Comparison of ENCODE assay signal across 8 cellular contexts in genomic region chr13:19958119-19959111, GRCh38. TPM values are rescaled to one million over a fixed set of nuclear protein-coding genes. Genes with fewer than 3 reads are reported as not detected.
DNase-seq lines count a peak whose midpoint lies in the region; ATAC-seq and TF ChIP-seq lines count a peak whose summit lies in the region.

Gene ZMYM2, plus strand, starts transcription at chr13:19958727. Its CDS starts 34,346 bp downstream, at chr13:19993073.

- POLR2A ChIA-PET in CD8-positive, alpha-beta memory T cell (lab: Charles Lee): interaction anchor here (1.1 to 2.7 kb wide), 2 partner anchors 94 to 176 kb away, joined by 10 to 11 read pairs; partner anchors contain the start of genes PSPC1 and ZMYM5

- no peaks in the 10 kb centered on the region for H3K9me3 ChIP-seq in CD8-positive, alpha-beta memory T cell (ENCODE audit: low read length)
- no peaks in the 10 kb centered on the region for H3K9me3 ChIP-seq in ectodermal cell (ENCODE audit: control insufficient read depth, low read length)
- no peaks in the 10 kb centered on the region for H3K9me3 ChIP-seq in lower lobe of right lung

- no peak for TF ChIP-seq CTCF in GM20000 (IDR thresholded peaks at IDR 0.05; ENCODE audit: extremely low read depth, missing control alignments)
- no peak for TF ChIP-seq CTCF in lower lobe of right lung (IDR thresholded peaks at IDR 0.05)

- no peaks in the 10 kb centered on the region for H3K9me3 Mint-ChIP-seq in CD8-positive, alpha-beta memory T cell

- peaks cover 0 to 37% (median 3%) of the 10 kb centered on the region in 3 donors for H3K36me3 Mint-ChIP-seq in CD8-positive, alpha-beta memory T cell

- peaks cover 28 to 39% (median 36%) of the 10 kb centered on the region in 3 donors for H3K4me1 Mint-ChIP-seq in CD8-positive, alpha-beta memory T cell

- H3K27me3 Mint-ChIP-seq in CD8-positive, alpha-beta memory T cell: peaks cover 0 to 1% of the 10 kb centered on the region in 2 donors

- DNase-seq in CD8-positive, alpha-beta memory T cell: peak; percentile 95 to 98 (median 98)
- DNase-seq in GM20000 (ENCODE audit: low spot score): peak; percentile 99
- peak; percentile 42 for DNase-seq in HS-5 (ENCODE audit: low read depth)
- DNase-seq in NK-92 (lab: John Stamatoyannopoulos, UW; ENCODE audit: unreplicated experiment): peak; percentile 67
- DNase-seq in activated CD8-positive, alpha-beta memory T cell treated with anti-CD3 and anti-CD28 coated beads for 1 hour (ENCODE audit: extremely low read depth in 1 of 2, low read depth in 1 of 2): peak; percentile 91 to 98
- peak; percentile 99 for DNase-seq in lower lobe of right lung
- DNase-seq in stimulated activated CD4-positive, alpha-beta T cell treated with anti-CD3 and anti-CD28 coated beads, TNF-alpha, amount 100 ng/mL, for 1 hour (ENCODE audit: low read depth in 3 of 3, low spot score in 1 of 3): peak; percentile 93 to 97 (median 94)

- peak within 1 kb of the TSS; percentile 94 for H3K4me3 ChIP-seq in CD8-positive, alpha-beta memory T cell (ENCODE audit: low read length)
- H3K4me3 ChIP-seq in ectodermal cell (ENCODE audit: insufficient read depth, low read depth, low read length) (peak within 1 kb of the TSS; percentile 69), lower lobe of right lung (peak within 1 kb of the TSS; percentile 83)

- 0 to 1% methylated on average over 115 of the region's 115 CpGs for WGBS in ectodermal cell, 2 experiments

- CTCF ChIA-PET in CD8-positive, alpha-beta memory T cell (lab: Charles Lee): interaction anchor here (0.6 to 1.3 kb wide), 5 partner anchors 9 to 175 kb away, joined by 3 to 6 read pairs (median 4); partner anchors contain the start of gene ZMYM5

- peaks cover 7% of the 10 kb centered on the region for H3K36me3 ChIP-seq in CD8-positive, alpha-beta memory T cell (ENCODE audit: insufficient read depth, low read length)
- H3K36me3 ChIP-seq in ectodermal cell (ENCODE audit: control insufficient read depth, insufficient read depth, low read length): peaks cover 6% of the 10 kb centered on the region
- H3K36me3 ChIP-seq in lower lobe of right lung: peaks cover 3% of the 10 kb centered on the region

- H3K27ac ChIP-seq in CD8-positive, alpha-beta memory T cell (ENCODE audit: low read depth, low read length): peak within 1 kb of the TSS; percentile 87
- H3K27ac ChIP-seq in ectodermal cell (ENCODE audit: insufficient read depth, low read depth, low read length, poor library complexity, severe bottlenecking): peak within 1 kb of the TSS; percentile 98
- peak within 1 kb of the TSS; percentile 98 for H3K27ac ChIP-seq in lower lobe of right lung

- intact Hi-C loops in lower lobe of right lung (cut with DNase I): no loop called here

- H3K27ac Mint-ChIP-seq in CD8-positive, alpha-beta memory T cell: peak within 1 kb of the TSS; percentile 91 to 99 (median 96)

- peak within 1 kb of the TSS; percentile 88 to 99 (median 97) for H3K4me3 Mint-ChIP-seq in CD8-positive, alpha-beta memory T cell

- peak; percentile 97 to 98 for ATAC-seq in lower lobe of right lung

- peaks cover 34% of the 10 kb centered on the region for H3K4me1 ChIP-seq in CD8-positive, alpha-beta memory T cell (ENCODE audit: insufficient read depth, low read length)
- peaks cover 11% of the 10 kb centered on the region for H3K4me1 ChIP-seq in ectodermal cell (ENCODE audit: control insufficient read depth, insufficient read depth, low read length)
- peaks cover 40% of the 10 kb centered on the region for H3K4me1 ChIP-seq in lower lobe of right lung

- no peaks in the 10 kb centered on the region for H3K27me3 ChIP-seq in CD8-positive, alpha-beta memory T cell (ENCODE audit: insufficient read depth, low read length, poor library complexity, severe bottlenecking)
- H3K27me3 ChIP-seq in ectodermal cell (ENCODE audit: control insufficient read depth, insufficient read depth, low read length, poor library complexity, severe bottlenecking): no peaks in the 10 kb centered on the region
- no peaks in the 10 kb centered on the region for H3K27me3 ChIP-seq in lower lobe of right lung (ENCODE audit: low read depth)

RNA-seq across cellular contexts. Expression of gene ZMYM2, which starts in this region (rescaled TPM):
- total RNA-seq in CD8-positive, alpha-beta memory T cell: 10 to 100 TPM; 41.4 to 42.1 TPM
- polyA plus RNA-seq in CD8-positive, alpha-beta memory T cell: 13.2 TPM
- polyA plus RNA-seq in ectodermal cell (2013, experiment 1 of 4): 125 TPM
- 144 TPM for polyA plus RNA-seq in ectodermal cell (2013, experiment 2 of 4)
- 103 TPM for polyA plus RNA-seq in ectodermal cell (2013, experiment 3 of 4)
- polyA plus RNA-seq in ectodermal cell (2013, experiment 4 of 4): 108 TPM
- total RNA-seq in lower lobe of right lung: 71.5 TPM

Comparison
In these comparisons a context has a peak if more than half of its experiments do, and no peak if none do; other contexts are left out.
1. Peak in every context shown above with its lines: DNase-seq, ATAC-seq, H3K4me3 ChIP-seq and H3K27ac ChIP-seq.
2. DNase-seq: peak in every context shown above with its lines; median percentile 99 in GM20000; 99 in lower lobe of right lung; 98 in CD8-positive, alpha-beta memory T cell; 94 in activated CD8-positive, alpha-beta memory T cell treated with anti-CD3 and anti-CD28 coated beads for 1 hour; 94 in stimulated activated CD4-positive, alpha-beta T cell treated with anti-CD3 and anti-CD28 coated beads, TNF-alpha, amount 100 ng/mL, for 1 hour; 67 in NK-92; 42 in HS-5.